In the genomic region with DNA sequence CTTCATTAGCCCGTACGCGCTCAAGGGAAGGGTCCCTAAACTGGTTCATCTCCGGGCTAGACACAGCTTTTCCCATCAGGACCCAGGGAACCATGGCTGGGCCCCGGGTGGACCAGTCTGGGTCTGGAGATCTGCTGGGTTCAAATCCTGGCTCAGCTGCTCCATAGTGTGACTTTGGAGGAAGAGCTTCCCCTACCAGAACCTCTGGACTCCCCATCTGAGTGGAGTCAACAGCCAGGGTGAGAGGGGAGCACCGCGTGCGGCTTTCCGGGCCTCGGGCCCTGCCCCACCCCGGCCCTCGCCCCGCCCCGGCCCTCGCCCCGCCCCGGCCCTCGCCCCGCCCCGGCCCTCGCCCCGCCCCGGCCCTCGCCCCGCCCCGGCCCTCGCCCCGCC, we compare ENCODE assay signal across 10 cellular contexts. TPM values are rescaled to one million over a fixed set of nuclear protein-coding genes. Genes with fewer than 3 reads are reported as not detected.
DNase-seq lines count a peak whose midpoint lies in the region; ATAC-seq, FAIRE-seq and TF ChIP-seq lines count a peak whose summit lies in the region.
"Had no signal": no experiment of that assay in that cellular context is flagged by ENCODE, and none has a peak within 500 bp of the region (broad histone marks: within the 10 kb centered on the region; RNA-seq: fewer than 3 reads in every experiment).

No MANE protein-coding gene starts in this region.

- H3K27ac Mint-ChIP-seq in T-helper 2 cell treated with Interferon-gamma antibody and Interleukin-4, amounts not matched to agents 5 μg/mL and 100 μg/mL, for 36 hours = peak overlapping the region; percentile 45

- no peak overlapping the region for H2AFZ ChIP-seq in hepatocyte

- intact Hi-C loops in left cardiac atrium (cut with DNase I) = no loop called here

- WGBS in thymus = 25% methylated on average over 22 of the region's 28 CpGs
- 82% methylated on average over 5 of the region's 28 CpGs for WGBS in hepatocyte (ENCODE audit: low lambda C conversion rate, missing lambda C conversion rate)

- TF ChIP-seq CTCF in hepatocyte (IDR thresholded peaks at IDR 0.05; ENCODE audit: poor library complexity) = no peak

- H3K9me3 Mint-ChIP-seq in activated T-cell treated with anti-CD3 and anti-CD28 coated beads, Interleukin-2, amount 50 U/mL, for 4 hours = no peaks in the 10 kb centered on the region
- no peaks in the 10 kb centered on the region for H3K9me3 Mint-ChIP-seq in T-helper 2 cell treated with Interferon-gamma antibody and Interleukin-4, amounts not matched to agents 5 μg/mL and 100 μg/mL, for 36 hours

- peak overlapping the region; percentile 37 for H3K4me3 ChIP-seq in thymus (ENCODE audit: low read length)
- H3K4me3 ChIP-seq in hepatocyte = no peak overlapping the region

- TF ChIP-seq POLR2A in GM12891 (IDR thresholded peaks at IDR 0.05; ENCODE audit: low read depth, low read length) = no peak

- H3K27ac ChIP-seq in thymus (ENCODE audit: low read depth) (no peak overlapping the region), hepatocyte (no peak overlapping the region)
- H3K27ac ChIP-seq: cardiac muscle cell had no signal

- H3K36me3 ChIP-seq in thymus (ENCODE audit: control insufficient read depth, insufficient read depth) = no peaks in the 10 kb centered on the region
- H3K36me3 ChIP-seq in hepatocyte (replicated peaks; ENCODE audit: insufficient read depth, low read depth) = no peaks in the 10 kb centered on the region
- H3K36me3 ChIP-seq: cardiac muscle cell had no signal

- H3K36me3 Mint-ChIP-seq in activated T-cell treated with anti-CD3 and anti-CD28 coated beads, Interleukin-2, amount 50 U/mL, for 4 hours (ENCODE audit: insufficient read depth) = no peaks in the 10 kb centered on the region
- no peaks in the 10 kb centered on the region for H3K36me3 Mint-ChIP-seq in T-helper 2 cell treated with Interferon-gamma antibody and Interleukin-4, amounts not matched to agents 5 μg/mL and 100 μg/mL, for 36 hours (ENCODE audit: low read depth)

- H3K27me3 Mint-ChIP-seq in activated T-cell treated with anti-CD3 and anti-CD28 coated beads, Interleukin-2, amount 50 U/mL, for 4 hours (ENCODE audit: low read depth) = no peaks in the 10 kb centered on the region
- H3K27me3 Mint-ChIP-seq in T-helper 2 cell treated with Interferon-gamma antibody and Interleukin-4, amounts not matched to agents 5 μg/mL and 100 μg/mL, for 36 hours (ENCODE audit: low read depth) = peaks cover 3% of the 10 kb centered on the region

- H3K4me1 ChIP-seq in thymus (ENCODE audit: control insufficient read depth, insufficient read depth, low read length) = peaks cover 12% of the 10 kb centered on the region
- no peaks in the 10 kb centered on the region for H3K4me1 ChIP-seq in hepatocyte (ENCODE audit: insufficient read depth)

- no peaks in the 10 kb centered on the region for H3K79me2 ChIP-seq in hepatocyte

- H3K4me2 ChIP-seq in hepatocyte = no peak overlapping the region

- no peaks in the 10 kb centered on the region for H3K9me2 ChIP-seq in hepatocyte (replicated peaks; ENCODE audit: insufficient read depth)

- H3K27me3 ChIP-seq in thymus (ENCODE audit: control insufficient read depth, insufficient read depth) (no peaks in the 10 kb centered on the region), hepatocyte (no peaks in the 10 kb centered on the region)

- peak; percentile 2 to 60 for ATAC-seq in activated T-cell treated with anti-CD3 and anti-CD28 coated beads, Interleukin-2, amount 50 U/mL, for 4 hours
- ATAC-seq in left cardiac atrium (peak; percentile 40 to 52), GM21528 (IDR thresholded peaks at IDR 0.05; ENCODE audit: low FRiP score, unreplicated experiment) (no peak)

- H4K20me1 ChIP-seq in hepatocyte (ENCODE audit: insufficient read depth, poor library complexity, severe bottlenecking) = no peaks in the 10 kb centered on the region

- H3K4me1 Mint-ChIP-seq in activated T-cell treated with anti-CD3 and anti-CD28 coated beads, Interleukin-2, amount 50 U/mL, for 4 hours (ENCODE audit: low read depth) = peaks cover 25% of the 10 kb centered on the region
- peaks cover 19% of the 10 kb centered on the region for H3K4me1 Mint-ChIP-seq in T-helper 2 cell treated with Interferon-gamma antibody and Interleukin-4, amounts not matched to agents 5 μg/mL and 100 μg/mL, for 36 hours (ENCODE audit: low read depth)

- no peak for FAIRE-seq in GM12891 (lab: Jason Lieb, UNC)

- H3K9me3 ChIP-seq in thymus (ENCODE audit: control insufficient read depth) (no peaks in the 10 kb centered on the region), hepatocyte (ENCODE audit: low read depth) (no peaks in the 10 kb centered on the region)

- DNase-seq in activated T-cell treated with anti-CD3 and anti-CD28 coated beads, Interleukin-2, amount 50 U/mL, for 4 hours = no peak
- DNase-seq in activated T-cell treated with anti-CD3 and anti-CD28 coated beads, Interleukin-2, amount 50 U/mL, for 48 hours = no peak
- DNase-seq in T-helper 2 cell treated with Interferon-gamma antibody and Interleukin-4, amounts not matched to agents 5 μg/mL and 100 μg/mL, for 36 hours (ENCODE audit: low spot score) = no peak
- DNase-seq in left cardiac atrium = no peak
- no peak for DNase-seq in GM12891 (ENCODE audit: insufficient read length, low spot score)
- DNase-seq in hepatocyte (ENCODE audit: low spot score) = no peak
- DNase-seq: DMS 273 treated with DMSO at 0.1 percent for 48 hours had no signal

- peak overlapping the region; percentile 42 for H3K4me3 Mint-ChIP-seq in activated T-cell treated with anti-CD3 and anti-CD28 coated beads, Interleukin-2, amount 50 U/mL, for 4 hours
- H3K4me3 Mint-ChIP-seq in T-helper 2 cell treated with Interferon-gamma antibody and Interleukin-4, amounts not matched to agents 5 μg/mL and 100 μg/mL, for 36 hours = peak overlapping the region; percentile 48

TF ChIP-seq in GM12891, 5 proteins besides CTCF, POLR2A, EP300 and RAD21:
- TF ChIP-seq TAF1 (IDR thresholded peaks at IDR 0.05; ENCODE audit: low read depth, low read length) (no peak), POU2F2 (IDR thresholded peaks at IDR 0.05; ENCODE audit: low read depth, low read length) (no peak)

RNA-seq across cellular contexts. Expression of gene BEGAIN, which starts 41.2 kb away (rescaled TPM):
- 1 to 10 TPM in 2 of 3 donors, under 1 TPM in 1; 0.53 to 3.9 (median 2.0) TPM for total RNA-seq in activated T-cell treated with anti-CD3 and anti-CD28 coated beads, Interleukin-2, amount 50 U/mL, for 4 hours
- total RNA-seq in left cardiac atrium (1 to 10 TPM; 1.7 to 2.1 TPM), hepatocyte (0.56 and 1.4 TPM in 2 replicates)
- polyA plus RNA-seq in thymus (1.0 TPM), hepatocyte (1.8 and 2.5 TPM in 2 replicates)
- polyA plus RNA-seq in GM12891 (2012; ENCODE audit: low read depth, missing spikeins) = 0.08 TPM
- total RNA-seq: cardiac muscle cell had no signal
- polyA plus RNA-seq: cardiac muscle cell had no signal
